2 cellular contexts compared by ENCODE assay signal in genomic region chr10:133115981-133116380, GRCh38.
TF ChIP-seq lines count a peak whose summit lies in the region.

No MANE protein-coding gene starts in this region.

TF ChIP-seq in HepG2, 621 proteins besides CTCF, POLR2A, EP300 and RAD21:
- no peak for TF ChIP-seq GPBP1L1 (CRISPR knock-in tag; IDR thresholded peaks at IDR 0.05)
- no peak for TF ChIP-seq GFI1 (CRISPR knock-in tag; IDR thresholded peaks at IDR 0.05; ENCODE audit: borderline replicate concordance)
- no peak for TF ChIP-seq ZFP36L1 (CRISPR knock-in tag; IDR thresholded peaks at IDR 0.05)
- TF ChIP-seq ZNF75D (CRISPR knock-in tag; IDR thresholded peaks at IDR 0.05; ENCODE audit: borderline replicate concordance) = no peak
- TF ChIP-seq HNRNPK (IDR thresholded peaks at IDR 0.05; ENCODE audit: low read depth, low read length, poor library complexity, severe bottlenecking) = peak; percentile 38
- no peak for TF ChIP-seq MLX (CRISPR knock-in tag; IDR thresholded peaks at IDR 0.05)

TF ChIP-seq in H1, 55 proteins besides CTCF, POLR2A, EP300 and RAD21:
- TF ChIP-seq CBX5 (IDR thresholded peaks at IDR 0.05; ENCODE audit: low read depth, low read length) (no peak), ZNF274 (IDR thresholded peaks at IDR 0.05; ENCODE audit: borderline replicate concordance, extremely low read depth, low read length) (no peak), BCL11A (IDR thresholded peaks at IDR 0.05; ENCODE audit: low read depth in 2 of 2, low read length in 2 of 2) (no peak), ASH2L (IDR thresholded peaks at IDR 0.05; ENCODE audit: low read length) (no peak), KDM4A (IDR thresholded peaks at IDR 0.05; ENCODE audit: low read depth, low read length, severe bottlenecking) (no peak), TEAD4 (IDR thresholded peaks at IDR 0.05; ENCODE audit: low read depth, low read length) (no peak), SP1 (IDR thresholded peaks at IDR 0.05; ENCODE audit: low read depth, low read length) (no peak), GABPA (IDR thresholded peaks at IDR 0.05; ENCODE audit: borderline replicate concordance, insufficient read depth, low read length) (no peak), TAF7 (optimal IDR thresholded peaks at IDR 0.05; ENCODE audit: borderline replicate concordance, low read depth, low read length) (no peak)
